ENCODE assay signal across 1 cellular context in genomic region chr1:36528361-36529349, GRCh38.
TF ChIP-seq lines count a peak whose summit lies in the region.

No MANE protein-coding gene starts in this region.

TF ChIP-seq in GM12878, 131 proteins besides CTCF, POLR2A, EP300 and RAD21 (continued from another document):
- TF ChIP-seq ATF2 (IDR thresholded peaks at IDR 0.05; ENCODE audit: low read length) (no peak), HSF1 (IDR thresholded peaks at IDR 0.05; ENCODE audit: low read depth, low read length) (no peak), SIN3A (IDR thresholded peaks at IDR 0.05; ENCODE audit: low read depth, low read length) (no peak), STAT1 (conservative IDR thresholded peaks at IDR 0.05) (no peak), SREBF1 (IDR thresholded peaks at IDR 0.05; ENCODE audit: low read length) (no peak), REST (IDR thresholded peaks at IDR 0.05; ENCODE audit: low read depth, low read length) (no peak), SIX5 (IDR thresholded peaks at IDR 0.05; ENCODE audit: low read depth, low read length, severe bottlenecking) (no peak), CUX1 (IDR thresholded peaks at IDR 0.05; ENCODE audit: insufficient replicate concordance, low read depth, low read length) (no peak), STAT3 (IDR thresholded peaks at IDR 0.05; ENCODE audit: low read depth, low read length) (no peak), MEF2B (IDR thresholded peaks at IDR 0.05; ENCODE audit: partially characterized antibody, poor library complexity, severe bottlenecking) (no peak), SREBF2 (IDR thresholded peaks at IDR 0.05; ENCODE audit: low read length) (no peak), BMI1 (IDR thresholded peaks at IDR 0.05; ENCODE audit: borderline replicate concordance) (no peak), CHD2 (IDR thresholded peaks at IDR 0.05; ENCODE audit: borderline replicate concordance, low read depth, low read length) (no peak), USF2 (IDR thresholded peaks at IDR 0.05; ENCODE audit: borderline replicate concordance, low read depth, low read length) (no peak), NFYA (IDR thresholded peaks at IDR 0.05; ENCODE audit: borderline replicate concordance, low read depth, low read length) (no peak)
- TF ChIP-seq, protein P1, sequence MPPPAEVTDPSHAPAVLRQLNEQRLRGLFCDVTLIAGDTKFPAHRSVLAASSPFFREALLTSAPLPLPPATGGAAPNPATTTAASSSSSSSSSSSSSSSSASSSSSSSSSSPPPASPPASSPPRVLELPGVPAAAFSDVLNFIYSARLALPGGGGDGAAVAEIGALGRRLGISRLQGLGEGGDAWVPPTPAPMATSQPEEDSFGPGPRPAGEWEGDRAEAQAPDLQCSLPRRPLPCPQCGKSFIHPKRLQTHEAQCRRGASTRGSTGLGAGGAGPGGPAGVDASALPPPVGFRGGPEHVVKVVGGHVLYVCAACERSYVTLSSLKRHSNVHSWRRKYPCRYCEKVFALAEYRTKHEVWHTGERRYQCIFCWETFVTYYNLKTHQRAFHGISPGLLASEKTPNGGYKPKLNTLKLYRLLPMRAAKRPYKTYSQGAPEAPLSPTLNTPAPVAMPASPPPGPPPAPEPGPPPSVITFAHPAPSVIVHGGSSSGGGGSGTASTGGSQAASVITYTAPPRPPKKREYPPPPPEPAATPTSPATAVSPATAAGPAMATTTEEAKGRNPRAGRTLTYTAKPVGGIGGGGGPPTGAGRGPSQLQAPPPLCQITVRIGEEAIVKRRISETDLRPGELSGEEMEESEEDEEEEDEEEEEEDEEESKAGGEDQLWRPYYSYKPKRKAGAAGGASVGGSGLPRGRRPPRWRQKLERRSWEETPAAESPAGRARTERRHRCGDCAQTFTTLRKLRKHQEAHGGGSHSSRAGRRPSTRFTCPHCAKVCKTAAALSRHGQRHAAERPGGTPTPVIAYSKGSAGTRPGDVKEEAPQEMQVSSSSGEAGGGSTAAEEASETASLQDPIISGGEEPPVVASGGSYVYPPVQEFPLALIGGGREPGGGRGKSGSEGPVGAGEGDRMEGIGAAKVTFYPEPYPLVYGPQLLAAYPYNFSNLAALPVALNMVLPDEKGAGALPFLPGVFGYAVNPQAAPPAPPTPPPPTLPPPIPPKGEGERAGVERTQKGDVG (CRISPR knock-in tag; IDR thresholded peaks at IDR 0.05), result no peak
- TF ChIP-seq, protein P2, sequence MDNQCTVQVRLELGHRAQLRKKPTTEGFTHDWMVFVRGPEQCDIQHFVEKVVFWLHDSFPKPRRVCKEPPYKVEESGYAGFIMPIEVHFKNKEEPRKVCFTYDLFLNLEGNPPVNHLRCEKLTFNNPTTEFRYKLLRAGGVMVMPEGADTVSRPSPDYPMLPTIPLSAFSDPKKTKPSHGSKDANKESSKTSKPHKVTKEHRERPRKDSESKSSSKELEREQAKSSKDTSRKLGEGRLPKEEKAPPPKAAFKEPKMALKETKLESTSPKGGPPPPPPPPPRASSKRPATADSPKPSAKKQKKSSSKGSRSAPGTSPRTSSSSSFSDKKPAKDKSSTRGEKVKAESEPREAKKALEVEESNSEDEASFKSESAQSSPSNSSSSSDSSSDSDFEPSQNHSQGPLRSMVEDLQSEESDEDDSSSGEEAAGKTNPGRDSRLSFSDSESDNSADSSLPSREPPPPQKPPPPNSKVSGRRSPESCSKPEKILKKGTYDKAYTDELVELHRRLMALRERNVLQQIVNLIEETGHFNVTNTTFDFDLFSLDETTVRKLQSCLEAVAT (IDR thresholded peaks at IDR 0.05), result no peak
